10 cellular contexts compared by ENCODE assay signal in the genomic region with DNA sequence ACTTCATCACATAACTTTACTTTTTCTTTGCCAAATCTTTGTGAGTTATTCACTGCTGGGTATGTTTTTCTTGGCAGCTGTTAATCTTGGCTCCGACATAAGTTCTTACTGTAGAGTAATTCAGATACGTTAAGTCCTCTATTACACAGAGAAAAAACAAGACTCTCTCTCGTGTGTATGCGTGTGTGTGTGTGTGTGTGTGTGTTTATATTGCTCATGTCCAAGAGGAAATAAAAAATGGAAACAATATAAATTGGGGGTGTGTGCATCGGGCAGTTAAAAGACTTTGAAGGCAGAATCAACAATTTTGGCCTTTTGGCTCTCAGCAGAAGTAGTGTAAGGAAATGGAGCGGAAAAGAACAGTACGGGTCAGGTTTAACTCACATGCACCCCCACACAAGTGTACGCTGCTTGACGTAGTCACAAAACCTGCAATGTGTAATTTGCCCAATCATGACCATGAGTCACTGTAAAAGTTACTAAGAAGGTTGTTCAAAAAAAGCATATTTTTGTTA.
DNase-seq lines count a peak whose midpoint lies in the region; ATAC-seq, FAIRE-seq and TF ChIP-seq lines count a peak whose summit lies in the region.
"Had no signal": no experiment of that assay in that cellular context is flagged by ENCODE, and none has a peak within 500 bp of the region (broad histone marks: within the 10 kb centered on the region; RNA-seq: fewer than 3 reads in every experiment).

No MANE protein-coding gene starts in this region.

- in situ Hi-C loops in Caki2 (cut with HindIII; ENCODE audit: low pct_unique_long_range_greater_than_20kb, low sequenced_read_pairs) = no loop called here

- peaks cover 94% of the 10 kb centered on the region for H3K79me2 ChIP-seq in osteoblast (ENCODE audit: insufficient read depth, low read length)

- no peak for ATAC-seq in activated T-helper 17 cell treated with anti-CD3 and anti-CD28 coated beads, Interleukin-2, amount 50 U/mL, for 72 hours (replicated peaks)
- no peak for ATAC-seq in HG03432 (IDR thresholded peaks at IDR 0.05; ENCODE audit: unreplicated experiment)

- peaks cover 7% of the 10 kb centered on the region for H3K27me3 Mint-ChIP-seq in activated T-helper 17 cell treated with anti-CD3 and anti-CD28 coated beads, Interleukin-2, amount 50 U/mL, for 72 hours

- H3K4me2 ChIP-seq in osteoblast (ENCODE audit: insufficient read depth, low read length) = peak overlapping the region; percentile 84

- H4K20me1 ChIP-seq in osteoblast (ENCODE audit: insufficient read depth, low read length) = no peaks in the 10 kb centered on the region

- no peaks in the 10 kb centered on the region for H3K36me3 ChIP-seq in esophagus squamous epithelium
- peaks cover 13% of the 10 kb centered on the region for H3K36me3 ChIP-seq in osteoblast (ENCODE audit: insufficient read depth, low read length)

- H3K4me3 Mint-ChIP-seq in activated T-helper 17 cell treated with anti-CD3 and anti-CD28 coated beads, Interleukin-2, amount 50 U/mL, for 72 hours = no peak overlapping the region
- H3K4me3 Mint-ChIP-seq: IgD-negative memory B cell had no signal

- peaks cover 0 to 77% (median 7%) of the 10 kb centered on the region in 3 donors for H3K4me1 ChIP-seq in esophagus squamous epithelium
- peaks cover 70% of the 10 kb centered on the region for H3K4me1 ChIP-seq in osteoblast (ENCODE audit: insufficient read depth, low read length)

- H2AFZ ChIP-seq in osteoblast (ENCODE audit: low read length) = no peak overlapping the region

- H3K27ac ChIP-seq in esophagus squamous epithelium = peak overlapping the region; percentile 52 to 80 (median 69)
- H3K27ac ChIP-seq in osteoblast (ENCODE audit: low read depth, low read length) = peak overlapping the region; percentile 94

- H3K9me3 Mint-ChIP-seq in activated T-helper 17 cell treated with anti-CD3 and anti-CD28 coated beads, Interleukin-2, amount 50 U/mL, for 72 hours = no peaks in the 10 kb centered on the region

- H3K36me3 Mint-ChIP-seq in activated T-helper 17 cell treated with anti-CD3 and anti-CD28 coated beads, Interleukin-2, amount 50 U/mL, for 72 hours (ENCODE audit: low read depth) = no peaks in the 10 kb centered on the region
- H3K36me3 Mint-ChIP-seq: IgD-negative memory B cell had no signal

- 16 to 23% methylated on average over 9 of the region's 9 CpGs for WGBS in esophagus squamous epithelium, 2 donors

- DNase-seq in Caki2 (ENCODE audit: low read depth) (peak; percentile 97), RCC 7860 (ENCODE audit: low spot score) (peak; percentile 69), esophagus squamous epithelium (lab: John Stamatoyannopoulos, UW) (no peak), osteoblast (ENCODE audit: insufficient read length, low spot score, missing footprints) (peak; percentile 49), D721Med (ENCODE audit: insufficient read length, low spot score) (no peak), islet precursor cell (no peak)
- DNase-seq: DMS153 had no signal

- peak overlapping the region in 2 of 4 donors; percentile 3 to 26 for H3K4me3 ChIP-seq in esophagus squamous epithelium
- peak overlapping the region; percentile 26 for H3K4me3 ChIP-seq in osteoblast (ENCODE audit: insufficient read depth, low read length)

- intact Hi-C loops in esophagus squamous epithelium (cut with DNase I) = no loop called here

- no peak for TF ChIP-seq POLR2A in esophagus squamous epithelium (IDR thresholded peaks at IDR 0.05)

- H3K4me1 Mint-ChIP-seq in activated T-helper 17 cell treated with anti-CD3 and anti-CD28 coated beads, Interleukin-2, amount 50 U/mL, for 72 hours = no peaks in the 10 kb centered on the region
- H3K4me1 Mint-ChIP-seq: IgD-negative memory B cell had no signal

- H3K9me3 ChIP-seq in esophagus squamous epithelium (no peaks in the 10 kb centered on the region), osteoblast (ENCODE audit: low read depth, low read length) (no peaks in the 10 kb centered on the region)

- no peak overlapping the region for H3K27ac Mint-ChIP-seq in activated T-helper 17 cell treated with anti-CD3 and anti-CD28 coated beads, Interleukin-2, amount 50 U/mL, for 72 hours
- H3K27ac Mint-ChIP-seq: IgD-negative memory B cell had no signal

- peaks cover 0 to 15% (median 0%) of the 10 kb centered on the region in 4 donors for H3K27me3 ChIP-seq in esophagus squamous epithelium
- H3K27me3 ChIP-seq in osteoblast (ENCODE audit: insufficient read depth, low read length) = no peaks in the 10 kb centered on the region

- no peak for TF ChIP-seq CTCF in esophagus squamous epithelium (IDR thresholded peaks at IDR 0.05)
- TF ChIP-seq CTCF in osteoblast (IDR thresholded peaks at IDR 0.05; ENCODE audit: extremely low read depth, low read depth, low read length) = no peak
- no peak for TF ChIP-seq CTCF in D721Med (IDR thresholded peaks at IDR 0.05; ENCODE audit: insufficient read depth, missing control alignments)

- FAIRE-seq in RCC 7860 (lab: Jason Lieb, UNC) (peak; percentile 89), D721Med (lab: Jason Lieb, UNC) (no peak)

Comparison
In these comparisons a context has a peak if more than half of its experiments do, and no peak if none do; other contexts are left out.
1. DNase-seq: peak in Caki2 (single experiment), RCC 7860 (single experiment) and osteoblast (single experiment); none in esophagus squamous epithelium (single experiment), D721Med (single experiment) and islet precursor cell (single experiment).